9 cellular contexts compared by ENCODE assay signal in genomic region chr4:16916719-16917337, GRCh38. TPM values are rescaled to one million over a fixed set of nuclear protein-coding genes. Genes with fewer than 3 reads are reported as not detected.
A peak's percentile ranks its signal among the peaks of the same experiment; 100 is the strongest.
DNase-seq lines count a peak whose midpoint lies in the region; ATAC-seq, FAIRE-seq and TF ChIP-seq lines count a peak whose summit lies in the region.
"Had no signal": no experiment of that assay in that cellular context is flagged by ENCODE, and none has a peak within 500 bp of the region (broad histone marks: within the 10 kb centered on the region; RNA-seq: fewer than 3 reads in every experiment).

No MANE protein-coding gene starts in this region.

- ATAC-seq in HG02763 (IDR thresholded peaks at IDR 0.05; ENCODE audit: unreplicated experiment) = peak; percentile 98
- peak; percentile 72 for ATAC-seq in mucosa of descending colon
- no peak for ATAC-seq in thoracic aorta (ENCODE audit: insufficient number of reproducible peaks, low FRiP score, low read depth)

- H3K4me1 ChIP-seq in mucosa of descending colon (ENCODE audit: low read depth) = no peaks in the 10 kb centered on the region
- H3K4me1 ChIP-seq in thoracic aorta (ENCODE audit: control insufficient read depth in 1 of 2, low read depth in 2 of 2) = no peaks in the 10 kb centered on the region

- no peaks in the 10 kb centered on the region for H3K27me3 ChIP-seq in bronchial epithelial cell (ENCODE audit: control insufficient read depth, insufficient read depth, low read length)
- H3K27me3 ChIP-seq in thoracic aorta (replicated peaks; ENCODE audit: insufficient read depth) = no peaks in the 10 kb centered on the region
- H3K27me3 ChIP-seq: BLaER1 treated with 17β-estradiol and CSF1 and Interleukin-3, amounts not matched to agents 10 nM and 100 nM had no signal

- TF ChIP-seq CTCF in VCaP (conservative IDR thresholded peaks at IDR 0.05) (peak; percentile 71), bronchial epithelial cell (IDR thresholded peaks at IDR 0.05; ENCODE audit: insufficient read depth, low read length, severe bottlenecking) (peak; percentile 54), mucosa of descending colon (IDR thresholded peaks at IDR 0.05) (peak; percentile 36), thoracic aorta (IDR thresholded peaks at IDR 0.05) (peak; percentile 51)

- intact Hi-C loops in mucosa of descending colon (cut with DNase I, micrococcal nuclease) = no loop called here

- no peak overlapping the region for H3K4me3 ChIP-seq in bronchial epithelial cell (ENCODE audit: low read depth, low read length)
- no peak overlapping the region for H3K4me3 ChIP-seq in mucosa of descending colon
- H3K4me3 ChIP-seq in thoracic aorta = no peak overlapping the region
- H3K4me3 ChIP-seq: BLaER1 treated with 17β-estradiol and CSF1 and Interleukin-3, amounts not matched to agents 10 nM and 100 nM had no signal

- H3K27ac ChIP-seq in VCaP = no peak overlapping the region
- no peak overlapping the region for H3K27ac ChIP-seq in thoracic aorta
- H3K27ac ChIP-seq: BLaER1 treated with 17β-estradiol and CSF1 and Interleukin-3, amounts not matched to agents 10 nM and 100 nM had no signal

- DNase-seq in NCI-H2081 (lab: John Stamatoyannopoulos, UW) (peak; percentile 48 to 52), NCI-H2081 treated with DMSO at 0.1 percent for 48 hours (lab: John Stamatoyannopoulos, UW) (no peak), NCI-H1105 (lab: John Stamatoyannopoulos, UW) (peak; percentile 15), bronchial epithelial cell (ENCODE audit: low read depth) (peak; percentile 30), mucosa of descending colon (peak in 2 of 3 donors; percentile 29 to 63), thoracic aorta (ENCODE audit: low spot score) (no peak)

- H3K36me3 ChIP-seq in bronchial epithelial cell (ENCODE audit: control insufficient read depth, insufficient read depth, low read length) (no peaks in the 10 kb centered on the region), mucosa of descending colon (ENCODE audit: low read depth) (no peaks in the 10 kb centered on the region), thoracic aorta (no peaks in the 10 kb centered on the region)
- H3K36me3 ChIP-seq: BLaER1 treated with 17β-estradiol and CSF1 and Interleukin-3, amounts not matched to agents 10 nM and 100 nM had no signal

- no peaks in the 10 kb centered on the region for H3K9me3 ChIP-seq in mucosa of descending colon
- no peaks in the 10 kb centered on the region for H3K9me3 ChIP-seq in thoracic aorta

- peak; percentile 50 for FAIRE-seq in bronchial epithelial cell (lab: Jason Lieb, UNC)

RNA-seq across cellular contexts. Expression of gene LDB2, which starts 18.4 kb away (rescaled TPM):
- total RNA-seq in bronchial epithelial cell (not detected in 2 replicates), mucosa of descending colon (10 to 100 TPM in 1 of 3 donors, 1 to 10 TPM in 2; 4.7 to 19.9 (median 9.3) TPM), thoracic aorta (10 to 100 TPM; 31.0 to 34.1 TPM)

Comparison
In these comparisons a context has a peak if more than half of its experiments do, and no peak if none do; other contexts are left out.
1. DNase-seq: peak in NCI-H2081 (2 of 2), NCI-H1105 (single experiment), bronchial epithelial cell (single experiment) and mucosa of descending colon (2 of 3); none in NCI-H2081 treated with DMSO at 0.1 percent for 48 hours (single experiment) and thoracic aorta (single experiment).
2. Peak in every context shown above with its lines, with median percentiles within 50 percentile points of each other: CTCF ChIP-seq.